In the genomic region with DNA sequence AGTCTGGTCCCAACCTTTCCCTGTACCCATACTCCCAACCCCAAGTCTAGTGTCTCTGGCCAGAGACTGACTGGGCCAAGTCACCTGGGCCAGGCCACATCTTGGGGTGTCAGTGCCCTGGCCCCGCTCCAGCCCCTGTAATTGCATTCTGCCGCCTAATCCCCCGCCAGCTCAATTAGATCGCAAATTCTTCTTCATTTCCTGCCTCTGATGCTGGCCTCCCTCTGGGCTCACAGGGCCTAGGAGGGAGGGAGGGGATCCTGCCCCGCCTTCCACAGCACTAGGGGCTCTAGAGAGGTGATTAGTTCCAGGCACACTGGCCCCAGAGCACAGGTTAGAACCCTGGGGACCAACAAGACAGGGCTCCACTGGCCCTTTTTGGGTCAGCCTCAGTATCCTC, we compare ENCODE assay signal across 12 cellular contexts. TPM values are rescaled to one million over a fixed set of nuclear protein-coding genes. Genes with fewer than 3 reads are reported as not detected.
DNase-seq lines count a peak whose midpoint lies in the region; ATAC-seq, FAIRE-seq and TF ChIP-seq lines count a peak whose summit lies in the region.
"Had no signal": no experiment of that assay in that cellular context is flagged by ENCODE, and none has a peak within 500 bp of the region (broad histone marks: within the 10 kb centered on the region; RNA-seq: fewer than 3 reads in every experiment).

No MANE protein-coding gene starts in this region.

- no peak overlapping the region for H4K5ac ChIP-seq in H1 (ENCODE audit: insufficient read length, low read depth, low read length)

- H2AFZ ChIP-seq in KMS-11 (ENCODE audit: low read depth), result no peak overlapping the region
- H2AFZ ChIP-seq in H1 (ENCODE audit: low read length), result no peak overlapping the region

- H3K4me1 ChIP-seq in A673 (ENCODE audit: insufficient read depth, low read length, poor library complexity, severe bottlenecking) (peaks cover 72% of the 10 kb centered on the region), KMS-11 (ENCODE audit: low read depth, poor library complexity, severe bottlenecking) (peaks cover 63% of the 10 kb centered on the region), H1 (replicated peaks in 1 of 4; ENCODE audit: control insufficient read depth in 3 of 4, insufficient read depth in 4 of 4, low read length in 3 of 4) (peaks cover 28 to 62% (median 60%) of the 10 kb centered on the region in 4 experiments)

- H3K4me3 ChIP-seq in A673 (ENCODE audit: low read depth, low read length, poor library complexity, severe bottlenecking) (peak overlapping the region; percentile 90), KMS-11 (IDR thresholded peaks at IDR 0.05; ENCODE audit: insufficient read depth, low read depth, low read length) (no peak overlapping the region), H1 (ENCODE audit: extremely low read depth in 1 of 4, insufficient read depth in 2 of 4, low read depth in 3 of 4, low read length in 4 of 4) (no peak overlapping the region)

- H3K23ac ChIP-seq in H1 (ENCODE audit: insufficient read length), result no peak overlapping the region

- no peak overlapping the region for H2BK5ac ChIP-seq in H1 (ENCODE audit: low read depth, low read length)

- no peak for TF ChIP-seq POLR2A in H1 (IDR thresholded peaks at IDR 0.05; ENCODE audit: control extremely low read depth in 1 of 2, low read depth in 2 of 2, low read length in 2 of 2)

- peak overlapping the region; percentile 58 for H3K27ac ChIP-seq in A673 (ENCODE audit: low read depth, low read length, poor library complexity, severe bottlenecking)
- no peak overlapping the region for H3K27ac ChIP-seq in KMS-11
- H3K27ac ChIP-seq in H1 (ENCODE audit: low read depth, low read length), result no peak overlapping the region

- H2BK120ac ChIP-seq in H1 (replicated peaks; ENCODE audit: low read depth, low read length), result no peak overlapping the region

- no peak for FAIRE-seq in H1 (lab: Jason Lieb, UNC)
- FAIRE-seq: bronchial epithelial cell, keratinocyte had no signal

- no peaks in the 10 kb centered on the region for H3K9me3 Mint-ChIP-seq in neural crest cell

- H3K4me3 Mint-ChIP-seq in neural crest cell, result peak overlapping the region; percentile 35

- H3K23me2 ChIP-seq in H1 (ENCODE audit: low read depth, low read length), result peaks cover 12% of the 10 kb centered on the region

- peaks cover 49% of the 10 kb centered on the region for H3K79me1 ChIP-seq in H1 (ENCODE audit: low read depth, low read length)

- no peak overlapping the region; the same call in 1 of the 2 replicates for H3K9ac ChIP-seq in KMS-11
- no peak overlapping the region for H3K9ac ChIP-seq in H1 (replicated peaks in 1 of 4; ENCODE audit: extremely low read depth in 1 of 4, low read depth in 3 of 4, low read length in 3 of 4)

- H4K91ac ChIP-seq in H1 (replicated peaks; ENCODE audit: insufficient read length, low read length), result no peak overlapping the region

- peaks cover 4% of the 10 kb centered on the region for H3K27me3 Mint-ChIP-seq in neural crest cell (ENCODE audit: low read depth)

- peaks cover 49% of the 10 kb centered on the region; the same call in 1 of the 2 replicates for H4K20me1 ChIP-seq in KMS-11 (ENCODE audit: insufficient read depth)
- peaks cover 48 to 55% of the 10 kb centered on the region in 2 experiments for H4K20me1 ChIP-seq in H1 (replicated peaks in 1 of 2; ENCODE audit: control insufficient read depth in 1 of 2, insufficient read depth in 2 of 2, low read length in 2 of 2)

- H3K36me3 ChIP-seq in A673 (ENCODE audit: insufficient read depth, low read length, poor library complexity, severe bottlenecking) (no peaks in the 10 kb centered on the region), KMS-11 (ENCODE audit: insufficient read depth) (no peaks in the 10 kb centered on the region), H1 (ENCODE audit: control insufficient read depth in 2 of 4, insufficient read depth in 4 of 4, low read length in 3 of 4) (no peaks in the 10 kb centered on the region)

- H3K79me2 ChIP-seq in KMS-11 (ENCODE audit: insufficient read depth, low read depth) (peaks cover 97% of the 10 kb centered on the region), H1 (ENCODE audit: control insufficient read depth in 1 of 2, insufficient read depth in 2 of 2, low read length in 2 of 2) (peaks cover 44 to 92% of the 10 kb centered on the region in 2 experiments)

- intact Hi-C loops in A673 (cut with micrococcal nuclease; ENCODE audit: unreplicated experiment), result loop anchor here (5.0 kb wide), 2 partner anchors 44 to 94 kb away; no protein-coding TSS in a partner anchor

- no peak for TF ChIP-seq EP300 in H1 (IDR thresholded peaks at IDR 0.05; ENCODE audit: borderline replicate concordance in 1 of 2, low read depth in 2 of 2, low read length in 2 of 2)

- no peak overlapping the region for H2BK20ac ChIP-seq in H1 (ENCODE audit: low read length)

- no peak overlapping the region for H3K14ac ChIP-seq in H1 (ENCODE audit: insufficient read length)

- TF ChIP-seq CTCF in A673 (conservative IDR thresholded peaks at IDR 0.05; ENCODE audit: low read depth, low read length) (no peak), KMS-11 (conservative IDR thresholded peaks at IDR 0.05; ENCODE audit: low read depth, low read length) (no peak), H1 (IDR thresholded peaks at IDR 0.05; ENCODE audit: control extremely low read depth in 1 of 3, insufficient read depth in 1 of 3, low read depth in 1 of 3, low read length in 3 of 3) (no peak), neural crest cell (conservative IDR thresholded peaks at IDR 0.05) (no peak)

- 0 out of 2 replicates have a peak overlapping the region, but pooled peaks have one; percentile 62 for H2BK12ac ChIP-seq in H1 (ENCODE audit: low read depth, low read length)

- 0 out of 2 replicates have a peak overlapping the region, but pooled peaks have one; percentile 75 for H2AK5ac ChIP-seq in H1 (ENCODE audit: low read depth, low read length)

- H3K36me3 Mint-ChIP-seq in neural crest cell (ENCODE audit: low read depth), result no peaks in the 10 kb centered on the region

- DNase-seq in A673 (ENCODE audit: low spot score), result peak; percentile 77
- DNase-seq in H1 (ENCODE audit: low read depth in 1 of 2, low spot score in 2 of 2), result no peak
- no peak for DNase-seq in neural crest cell (ENCODE audit: low read depth, low spot score)
- no peak for DNase-seq in OCI-M1 (lab: John Stamatoyannopoulos, UW)
- no peak for DNase-seq in retina
- DNase-seq: BE2C, NCI-H345 had no signal

- ATAC-seq in HG03039 (IDR thresholded peaks at IDR 0.05; ENCODE audit: unreplicated experiment) (no peak), GM21381 (IDR thresholded peaks at IDR 0.05; ENCODE audit: unreplicated experiment) (no peak)

- no peak overlapping the region for H3K27ac Mint-ChIP-seq in neural crest cell (ENCODE audit: unreplicated experiment)

- H2BK15ac ChIP-seq in H1 (ENCODE audit: low read length), result no peak overlapping the region; the same call in 1 of the 2 replicates

- BruUV-seq in A673 (replicated peaks; lab: Mats Ljungman, UMichigan), result no TSS peak

- POLR2A ChIA-PET in A673 (lab: Charles Lee; ENCODE audit: low non-redundant PET) (no interaction called here), H1 (lab: Charles Lee; ENCODE audit: partially characterized antibody) (interaction anchor here (0.7 to 14.7 kb wide), 13 partner anchors 11 to 110 kb away, joined by 3 to 212 read pairs (median 4); no protein-coding TSS in a partner anchor)

- no peak for TF ChIP-seq RAD21 in H1 (IDR thresholded peaks at IDR 0.05 in 1 of 2, conservative IDR thresholded peaks at IDR 0.05 in 1 of 2; ENCODE audit: low read depth in 2 of 2, low read length in 2 of 2)

- peaks cover 73% of the 10 kb centered on the region for H3K4me1 Mint-ChIP-seq in neural crest cell

- peak overlapping the region; percentile 88; the same call in 1 of the 2 replicates for H3K4me2 ChIP-seq in KMS-11
- peak overlapping the region; percentile 47 to 97 for H3K4me2 ChIP-seq in H1 (ENCODE audit: insufficient read depth in 1 of 2, low read depth in 2 of 2, low read length in 2 of 2)

- 0 out of 2 replicates have a peak overlapping the region, but pooled peaks have one; percentile 25 for H3K18ac ChIP-seq in H1 (ENCODE audit: extremely low read depth, low read length)

- 30% methylated on average over 4 of the region's 5 CpGs; no CpG with 5 or more reads in 1 of the 2 experiments for WGBS in H1 (ENCODE audit: extremely low coverage in 1 of 2, insufficient coverage in 1 of 2, insufficient read length in 1 of 2, insufficient replicate concordance in 2 of 2, low coverage in 1 of 2, low lambda C conversion rate in 2 of 2, missing lambda C conversion rate in 1 of 2), 2 experiments

- 0 out of 2 replicates have a peak overlapping the region, but pooled peaks have one; percentile 31 for H4K8ac ChIP-seq in H1 (ENCODE audit: extremely low read depth, insufficient read depth, low read length)

- H3K27me3 ChIP-seq in A673 (replicated peaks; ENCODE audit: insufficient read depth, low read depth, low read length, poor library complexity) (no peaks in the 10 kb centered on the region), KMS-11 (ENCODE audit: insufficient read depth, low read depth) (no peaks in the 10 kb centered on the region), H1 (replicated peaks in 1 of 4; ENCODE audit: control insufficient read depth in 3 of 4, extremely low read depth in 1 of 4, insufficient read depth in 3 of 4, low read length in 3 of 4) (no peaks in the 10 kb centered on the region; a peak in 1 of 7 replicates)
- H3K27me3 ChIP-seq: BE2C had no signal

- no peaks in the 10 kb centered on the region for H3K9me3 ChIP-seq in A673 (ENCODE audit: low read depth, low read length, poor library complexity, severe bottlenecking)
- H3K9me3 ChIP-seq in H1 (ENCODE audit: insufficient read depth in 2 of 2, low read depth in 1 of 2, low read length in 1 of 2), result no peaks in the 10 kb centered on the region
- H3K9me3 ChIP-seq: BE2C had no signal

- CTCF ChIA-PET in A673 (lab: Charles Lee) (interaction anchor here (0.6 to 1.6 kb wide), 2 partner anchors 20 to 80 kb away, joined by 5 to 11 read pairs; no protein-coding TSS in a partner anchor), H1 (lab: Charles Lee; ENCODE audit: partially characterized antibody) (interaction anchor here (0.9 to 14.5 kb wide), 12 partner anchors 11 to 122 kb away, joined by 3 to 224 read pairs (median 8); no protein-coding TSS in a partner anchor)

- H3K56ac ChIP-seq in H1 (replicated peaks; ENCODE audit: insufficient read length, low read depth, low read length), result no peak overlapping the region

- H3K4ac ChIP-seq in H1 (replicated peaks; ENCODE audit: insufficient read length, low read depth, low read length), result no peak overlapping the region

TF ChIP-seq in H1, 55 proteins besides CTCF, POLR2A, EP300 and RAD21 (continues in another document):
- peak; percentile 20 for TF ChIP-seq ASH2L (IDR thresholded peaks at IDR 0.05; ENCODE audit: low read length)

RNA-seq across cellular contexts. Expression of a gene that starts 5.5 kb away (rescaled TPM):
- total RNA-seq in A673 (2021) (56.4 and 57.2 TPM in 2 replicates), neural crest cell (29.2 and 30.4 TPM in 2 replicates)
- total RNA-seq in H1 (2021; fragmentation: NEBNext Ultra II Directional; extraction: Animal tissue kit (Norgen Biotek cat#: 25700)), result 74.0 and 78.3 TPM in 2 replicates
- 61.4 and 83.5 TPM in 2 replicates for polyA plus RNA-seq in H1 (2011; rRNA removed)
- 68.8 TPM for polyA plus RNA-seq in H1 (2011; cell fraction: cytosol; rRNA removed)
- 52.7 TPM for polyA plus RNA-seq in H1 (2011; cell fraction: nucleus; rRNA removed)
- polyA plus RNA-seq in H1 (2012, experiment 1 of 2), result 35.6 to 47.4 TPM (median 43.3 TPM) in 4 replicates
- 56.6 TPM for polyA plus RNA-seq in H1 (2012, experiment 2 of 2)
- polyA plus RNA-seq in H1 (2013, experiment 1 of 2), result 62.3 TPM
- polyA plus RNA-seq in H1 (2013, experiment 2 of 2), result 67.3 TPM
- 25.6 and 39.8 TPM in 2 replicates for polyA minus RNA-seq in H1 (2011; rRNA and poly(A)+ RNA removed)
- 50.7 TPM for polyA minus RNA-seq in H1 (2011; cell fraction: cytosol; rRNA and poly(A)+ RNA removed)
- 39.2 TPM for polyA minus RNA-seq in H1 (2011; cell fraction: nucleus; rRNA and poly(A)+ RNA removed)
